In genomic region chr5:139955616-139956283, GRCh38 we compare ENCODE assay signal across 16 cellular contexts.
DNase-seq lines count a peak whose midpoint lies in the region; ATAC-seq and TF ChIP-seq lines count a peak whose summit lies in the region.
"Had no signal": no experiment of that assay in that cellular context is flagged by ENCODE, and none has a peak within 500 bp of the region (broad histone marks: within the 10 kb centered on the region; RNA-seq: fewer than 3 reads in every experiment).

No MANE protein-coding gene starts in this region.

- H3K36me3 Mint-ChIP-seq in type B pancreatic cell, result no peaks in the 10 kb centered on the region
- H3K36me3 Mint-ChIP-seq in naive thymus-derived CD8-positive, alpha-beta T cell, result no peaks in the 10 kb centered on the region
- H3K36me3 Mint-ChIP-seq: T-cell had no signal

- peaks cover 11% of the 10 kb centered on the region for H3K27me3 Mint-ChIP-seq in type B pancreatic cell
- peaks cover 6 to 22% (median 11%) of the 10 kb centered on the region in 5 donors for H3K27me3 Mint-ChIP-seq in naive thymus-derived CD8-positive, alpha-beta T cell

- peak overlapping the region; percentile 10 for H3K4me3 ChIP-seq in GM12875 (ENCODE audit: low read depth, low read length)
- H3K4me3 ChIP-seq: sigmoid colon, thyroid gland had no signal

- H3K4me3 Mint-ChIP-seq in type B pancreatic cell, result no peak overlapping the region
- H3K4me3 Mint-ChIP-seq in naive thymus-derived CD8-positive, alpha-beta T cell, result no peak overlapping the region
- H3K4me3 Mint-ChIP-seq: activated naive CD4-positive, alpha-beta T cell treated with anti-CD3 and anti-CD28 coated beads for 36 hours; dendritic cell treated with granulocyte-macrophage colony-stimulating factor and Interleukin-4, amounts not matched to agents 40 ng/mL and 50 ng/mL, for 4 days; T-cell had no signal

- H3K27ac Mint-ChIP-seq in type B pancreatic cell, result no peak overlapping the region
- no peak overlapping the region for H3K27ac Mint-ChIP-seq in naive thymus-derived CD8-positive, alpha-beta T cell
- H3K27ac Mint-ChIP-seq: activated naive CD4-positive, alpha-beta T cell treated with anti-CD3 and anti-CD28 coated beads for 36 hours; dendritic cell treated with granulocyte-macrophage colony-stimulating factor and Interleukin-4, amounts not matched to agents 40 ng/mL and 50 ng/mL, for 4 days; T-cell had no signal

- peak; percentile 43 for ATAC-seq in GM21529 (IDR thresholded peaks at IDR 0.05; ENCODE audit: unreplicated experiment)
- ATAC-seq in naive thymus-derived CD8-positive, alpha-beta T cell, result no peak

- TF ChIP-seq CTCF in GM12875 (IDR thresholded peaks at IDR 0.05; ENCODE audit: borderline replicate concordance, insufficient read depth, low read depth, low read length) (no peak), type B pancreatic cell (conservative IDR thresholded peaks at IDR 0.05) (no peak)

- H3K9me3 Mint-ChIP-seq in type B pancreatic cell, result no peaks in the 10 kb centered on the region
- H3K9me3 Mint-ChIP-seq in naive thymus-derived CD8-positive, alpha-beta T cell, result no peaks in the 10 kb centered on the region
- H3K9me3 Mint-ChIP-seq: activated naive CD4-positive, alpha-beta T cell treated with anti-CD3 and anti-CD28 coated beads for 36 hours; dendritic cell treated with granulocyte-macrophage colony-stimulating factor and Interleukin-4, amounts not matched to agents 40 ng/mL and 50 ng/mL, for 4 days; T-cell had no signal

- DNase-seq in NCI-H2171 treated with DMSO at 0.1 percent for 48 hours (lab: John Stamatoyannopoulos, UW) (peak; percentile 64), iris pigment epithelial cell (ENCODE audit: low read depth) (peak; percentile 4), type B pancreatic cell (ENCODE audit: extremely low spot score, unreplicated experiment) (no peak), DMS153 (lab: John Stamatoyannopoulos, UW) (no peak)
- no peak for DNase-seq in activated T-cell treated with anti-CD3 and anti-CD28 coated beads, Interleukin-2, amount 50 U/mL, for 1 hour
- DNase-seq in naive thymus-derived CD8-positive, alpha-beta T cell, result no peak
- DNase-seq: activated naive CD4-positive, alpha-beta T cell treated with anti-CD3 and anti-CD28 coated beads for 36 hours; NCI-H187; NCI-H526 treated with DMSO at 0.1 percent for 48 hours; sigmoid colon; stimulated activated CD4-positive, alpha-beta T cell treated with anti-CD3 and anti-CD28 coated beads, Interleukin-4, amount 100 ng/mL, for 24 hours; T-cell; thyroid gland had no signal

- POLR2A ChIA-PET in naive thymus-derived CD8-positive, alpha-beta T cell (lab: Charles Lee), result no interaction called here

- peaks cover 24% of the 10 kb centered on the region for H3K4me1 Mint-ChIP-seq in type B pancreatic cell (ENCODE audit: unreplicated experiment)
- no peaks in the 10 kb centered on the region for H3K4me1 Mint-ChIP-seq in naive thymus-derived CD8-positive, alpha-beta T cell

Comparison
In these comparisons a context has a peak if more than half of its experiments do, and no peak if none do; other contexts are left out.
1. DNase-seq: peak in NCI-H2171 treated with DMSO at 0.1 percent for 48 hours (single experiment) and iris pigment epithelial cell (single experiment); none in type B pancreatic cell (single experiment), activated T-cell treated with anti-CD3 and anti-CD28 coated beads, Interleukin-2, amount 50 U/mL, for 1 hour (single experiment), DMS153 (single experiment) and naive thymus-derived CD8-positive, alpha-beta T cell (0 of 10).